In genomic region chr4:55853484-55854046, GRCh38 we compare ENCODE assay signal across 8 cellular contexts. TPM values are rescaled to one million over a fixed set of nuclear protein-coding genes. Genes with fewer than 3 reads are reported as not detected.
DNase-seq lines count a peak whose midpoint lies in the region; ATAC-seq and TF ChIP-seq lines count a peak whose summit lies in the region.

TSS of gene EXOC1 (plus strand) at chr4:55853648. CDS start at chr4:55858324, 4,676 bp downstream.

- CTCF ChIA-PET in CD8-positive, alpha-beta memory T cell (lab: Charles Lee): interaction anchor here (1.1 to 2.0 kb wide), 5 partner anchors 9 to 507 kb away, joined by 3 to 14 read pairs (median 5); partner anchors contain the start of genes CEP135 and SRD5A3

- no peak for TF ChIP-seq CTCF in lung (IDR thresholded peaks at IDR 0.05; ENCODE audit: control extremely low read depth, extremely low read depth)

- 0 to 1% methylated on average over 50 of the region's 50 CpGs for whole genome bisulfite sequencing in lung, 2 donors

- peaks cover 4 to 22% (median 9%) of the 10 kb centered on the region in 3 donors for H3K36me3 Mint-ChIP-seq in CD8-positive, alpha-beta memory T cell

- no peaks in the 10 kb centered on the region for H3K36me3 ChIP-seq in CD8-positive, alpha-beta memory T cell (ENCODE audit: insufficient read depth, low read length)
- no peaks in the 10 kb centered on the region for H3K36me3 ChIP-seq in lung (ENCODE audit: control insufficient read depth in 2 of 2, insufficient read depth in 2 of 2, low read length in 2 of 2)

- no peaks in the 10 kb centered on the region for H3K9me3 Mint-ChIP-seq in CD8-positive, alpha-beta memory T cell

- H3K4me1 Mint-ChIP-seq in CD8-positive, alpha-beta memory T cell: peaks cover 12 to 48% (median 42%) of the 10 kb centered on the region in 3 donors

- peak within 1 kb of the TSS in 6 of 7 donors; percentile 34 to 70 (median 58) for H3K4me3 Mint-ChIP-seq in CD8-positive, alpha-beta memory T cell

- peak; percentile 90 for ATAC-seq in GM19468 (IDR thresholded peaks at IDR 0.05; ENCODE audit: extremely low read depth, unreplicated experiment)
- peak; percentile 99 for ATAC-seq in lung (ENCODE audit: insufficient read depth, low FRiP score)

- no peaks in the 10 kb centered on the region for H3K27me3 Mint-ChIP-seq in CD8-positive, alpha-beta memory T cell

- peak within 1 kb of the TSS; percentile 88 for H3K4me3 ChIP-seq in CD8-positive, alpha-beta memory T cell (ENCODE audit: low read length)
- H3K4me3 ChIP-seq in lung: peak within 1 kb of the TSS; percentile 91

- peak; percentile 92 to 97 (median 95) for DNase-seq in CD8-positive, alpha-beta memory T cell
- DNase-seq in HS-5 (ENCODE audit: low read depth) (peak; percentile 87), lung (ENCODE audit: low spot score) (peak; percentile 99)
- DNase-seq in NK-92 treated with Interleukin-12 subunit alpha and Interleukin-12 subunit beta, amount 100 ng/mL, for 24 hours (lab: John Stamatoyannopoulos, UW): peak; percentile 90
- DNase-seq in activated CD8-positive, alpha-beta memory T cell treated with anti-CD3 and anti-CD28 coated beads for 24 hours: peak; percentile 100
- peak; percentile 96 for DNase-seq in effector CD8-positive, alpha-beta T cell (lab: John Stamatoyannopoulos, UW)
- peak; percentile 94 to 98 (median 96) for DNase-seq in stimulated activated CD4-positive, alpha-beta T cell treated with anti-CD3 and anti-CD28 coated beads, TNF-alpha, amount 100 ng/mL, for 4 hours (ENCODE audit: low read depth in 3 of 3)

- H3K9me3 ChIP-seq in CD8-positive, alpha-beta memory T cell (ENCODE audit: low read length): no peaks in the 10 kb centered on the region
- no peaks in the 10 kb centered on the region for H3K9me3 ChIP-seq in lung (ENCODE audit: control insufficient read depth in 2 of 2, insufficient read depth in 1 of 2, low read length in 1 of 2)

- H3K27me3 ChIP-seq in CD8-positive, alpha-beta memory T cell (ENCODE audit: insufficient read depth, low read length, poor library complexity, severe bottlenecking): no peaks in the 10 kb centered on the region
- no peaks in the 10 kb centered on the region for H3K27me3 ChIP-seq in lung (ENCODE audit: control insufficient read depth, insufficient read depth)

- peaks cover 35% of the 10 kb centered on the region for H3K4me1 ChIP-seq in CD8-positive, alpha-beta memory T cell (ENCODE audit: insufficient read depth, low read length)
- H3K4me1 ChIP-seq in lung (ENCODE audit: control insufficient read depth in 2 of 2, insufficient read depth in 2 of 2, low read length in 2 of 2): peaks cover 0 to 5% of the 10 kb centered on the region in 2 donors

- H3K27ac Mint-ChIP-seq in CD8-positive, alpha-beta memory T cell: peak within 1 kb of the TSS; percentile 8 to 97 (median 78)

- POLR2A ChIA-PET in CD8-positive, alpha-beta memory T cell (lab: Charles Lee): interaction anchor here (0.7 to 1.1 kb wide), 3 partner anchors 14 to 457 kb away, joined by 3 to 6 read pairs (median 4); partner anchors contain the start of gene CEP135

- peak within 1 kb of the TSS; percentile 76 for H3K27ac ChIP-seq in CD8-positive, alpha-beta memory T cell (ENCODE audit: low read depth, low read length)
- peak within 1 kb of the TSS; percentile 92 to 93 for H3K27ac ChIP-seq in lung (ENCODE audit: low read depth in 1 of 2, low read length in 1 of 2)

RNA-seq across cellular contexts. Expression of gene EXOC1, which starts in this region (rescaled TPM):
- total RNA-seq in CD8-positive, alpha-beta memory T cell: 10 to 100 TPM; 23.4 to 24.6 TPM
- polyA plus RNA-seq in CD8-positive, alpha-beta memory T cell: 13.3 TPM
- total RNA-seq in lung: 10 to 100 TPM; 31.1 to 63.6 TPM
- 10 to 100 TPM; 18.4 to 23.5 TPM for polyA plus RNA-seq in lung

Comparison
In these comparisons a context has a peak if more than half of its experiments do, and no peak if none do; other contexts are left out.
1. Peak in every context shown above with its lines: DNase-seq, ATAC-seq, H3K4me3 ChIP-seq and H3K27ac ChIP-seq.